ENCODE assay signal across 7 cellular contexts in genomic region chr12:49336645-49337584, GRCh38.
A peak's percentile ranks its signal among the peaks of the same experiment; 100 is the strongest.
DNase-seq lines count a peak whose midpoint lies in the region; ATAC-seq and TF ChIP-seq lines count a peak whose summit lies in the region.

C1QL4 (minus strand) TSS chr12:49337188; CDS start chr12:49336477, 711 bp downstream.

- H3K27ac ChIP-seq in HL-60 (replicated peaks) (no peak within 1 kb of the TSS), OCI-LY1 (ENCODE audit: low read depth, low read length, poor library complexity, severe bottlenecking) (no peak within 1 kb of the TSS), muscle layer of colon (ENCODE audit: low read depth, low read length) (no peak within 1 kb of the TSS)

- H4K20me1 ChIP-seq in OCI-LY1 (ENCODE audit: insufficient read depth, low read length) = no peaks in the 10 kb centered on the region

- H3K9me2 ChIP-seq in OCI-LY1 (ENCODE audit: low read depth, low read length) = no peaks in the 10 kb centered on the region

- H3K4me3 ChIP-seq in HL-60 (replicated peaks; ENCODE audit: insufficient read depth, low read length) = peak within 1 kb of the TSS; percentile 44
- H3K4me3 ChIP-seq in OCI-LY1 (ENCODE audit: low read depth, low read length, poor library complexity, severe bottlenecking) = peak within 1 kb of the TSS; percentile 24
- H3K4me3 ChIP-seq in muscle layer of colon (ENCODE audit: low read depth in 1 of 2, low read length in 2 of 2) = peak within 1 kb of the TSS; percentile 7 to 47

- peak; percentile 63 for TF ChIP-seq CTCF in HL-60 (IDR thresholded peaks at IDR 0.05; ENCODE audit: insufficient read depth, low read length)
- peak; percentile 91 for TF ChIP-seq CTCF in OCI-LY1 (IDR thresholded peaks at IDR 0.05; ENCODE audit: low read length)

- no peak within 1 kb of the TSS for H2AFZ ChIP-seq in OCI-LY1 (ENCODE audit: low read length)

- DNase-seq in HL-60 (ENCODE audit: low read depth in 1 of 2, low spot score in 1 of 2) (peak; percentile 43 to 75), activated T-cell treated with anti-CD3 and anti-CD28 coated beads for 24 hours (ENCODE audit: low read depth) (peak; percentile 78), erythroblast (lab: John Stamatoyannopoulos, UW) (peak; percentile 79 to 88)
- DNase-seq in stimulated activated CD8-positive, alpha-beta memory T cell treated with anti-CD3 and anti-CD28 coated beads, Interleukin-4, amount 100 ng/mL, for 48 hours = peak; percentile 96

- H3K36me3 ChIP-seq in OCI-LY1 (ENCODE audit: insufficient read depth, low read length) (peaks cover 5% of the 10 kb centered on the region; the same call in 1 of the 2 replicates), muscle layer of colon (ENCODE audit: insufficient read depth, low read length) (no peaks in the 10 kb centered on the region)

- no peak for TF ChIP-seq POLR2A in erythroblast (IDR thresholded peaks at IDR 0.05; ENCODE audit: low read length)

- H3K4me2 ChIP-seq in OCI-LY1 (ENCODE audit: low read length) = peak within 1 kb of the TSS; percentile 58

- no peaks in the 10 kb centered on the region for H3K79me2 ChIP-seq in OCI-LY1 (ENCODE audit: insufficient read depth, low read length)

- H3K4me1 ChIP-seq in OCI-LY1 (ENCODE audit: insufficient read depth, low read length, severe bottlenecking) = peaks cover 4% of the 10 kb centered on the region
- H3K4me1 ChIP-seq in muscle layer of colon (ENCODE audit: insufficient read depth, low read length) = peaks cover 4% of the 10 kb centered on the region

- peak; percentile 60 for ATAC-seq in GM18502 (IDR thresholded peaks at IDR 0.05; ENCODE audit: poor library complexity, unreplicated experiment)

- no peaks in the 10 kb centered on the region for H3F3A ChIP-seq in OCI-LY1 (ENCODE audit: insufficient read depth, low read length)

- H3K27me3 ChIP-seq in HL-60 (ENCODE audit: insufficient read depth, poor library complexity, severe bottlenecking) (peaks cover 57% of the 10 kb centered on the region), OCI-LY1 (ENCODE audit: insufficient read depth, low read length) (no peaks in the 10 kb centered on the region), muscle layer of colon (ENCODE audit: control insufficient read depth in 1 of 2, insufficient read depth in 2 of 2, low read length in 2 of 2) (peaks cover 50 to 86% of the 10 kb centered on the region in 2 donors)

- H3K9ac ChIP-seq in OCI-LY1 (ENCODE audit: low read length) (no peak within 1 kb of the TSS), muscle layer of colon (ENCODE audit: low read length) (no peak within 1 kb of the TSS)

- H3K9me3 ChIP-seq in OCI-LY1 (ENCODE audit: low read length) = no peaks in the 10 kb centered on the region
- H3K9me3 ChIP-seq in muscle layer of colon (ENCODE audit: low read length) = no peaks in the 10 kb centered on the region
